Comparison of ENCODE assay signal across 11 cellular contexts in the genomic region with DNA sequence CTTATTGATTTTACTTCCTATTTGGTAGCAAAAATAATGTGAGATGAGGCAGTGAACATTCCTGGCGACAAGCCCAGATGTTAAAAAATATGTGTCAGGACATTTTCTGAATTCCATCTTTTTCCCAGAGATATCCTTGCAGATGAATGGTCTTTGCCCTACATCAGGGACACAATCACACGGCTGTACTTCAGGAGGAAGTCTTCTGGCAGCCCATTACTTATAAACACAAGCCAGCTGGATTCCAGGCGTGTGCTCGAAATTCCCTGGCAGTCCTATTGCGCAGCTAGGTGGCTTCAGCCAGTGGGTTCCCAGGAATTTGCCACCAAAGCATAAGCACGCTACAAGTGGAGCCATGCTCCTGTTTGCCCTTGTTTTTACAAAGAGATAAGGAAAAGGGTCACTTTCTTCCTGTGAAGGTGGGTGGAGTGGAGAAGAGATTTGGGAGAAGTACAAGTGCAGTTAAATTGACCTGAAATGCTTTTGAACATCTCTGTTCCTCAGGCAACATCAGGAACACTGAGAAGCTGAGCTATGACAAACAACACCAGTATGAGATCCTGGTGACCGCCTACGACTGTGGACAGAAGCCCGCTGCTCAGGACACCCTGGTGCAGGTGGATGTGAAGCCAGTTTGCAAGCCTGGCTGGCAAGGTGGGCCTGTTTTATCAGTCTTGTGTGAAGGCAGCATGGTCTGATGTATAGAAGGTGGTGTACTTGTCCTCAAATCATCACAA.
DNase-seq lines count a peak whose midpoint lies in the region; ATAC-seq and TF ChIP-seq lines count a peak whose summit lies in the region.
"Had no signal": no experiment of that assay in that cellular context is flagged by ENCODE, and none has a peak within 500 bp of the region (broad histone marks: within the 10 kb centered on the region; RNA-seq: fewer than 3 reads in every experiment).

No MANE protein-coding gene starts in this region.

- H3K27me3 Mint-ChIP-seq in activated T-helper 2 cell treated with anti-CD3 and anti-CD28 coated beads, Interferon-gamma antibody, Interleukin-2, Interleukin-4, amounts not matched to agents 10 μg/mL and 5 μg/mL and 100 μg/mL, durations not matched to agents 14 hours and 24 hours and 36 hours (ENCODE audit: low read depth): no peaks in the 10 kb centered on the region
- peaks cover 3% of the 10 kb centered on the region for H3K27me3 Mint-ChIP-seq in T-helper 2 cell treated with Interferon-gamma antibody and Interleukin-4, amounts not matched to agents 5 μg/mL and 100 μg/mL, for 36 hours (ENCODE audit: low read depth)

- intact Hi-C loops in Right ventricle myocardium inferior (cut with DNase I): no loop called here
- intact Hi-C loops in cardiac septum (cut with DNase I): no loop called here
- intact Hi-C loops in esophagus muscularis mucosa (cut with DNase I): no loop called here
- intact Hi-C loops in activated T-helper 2 cell treated with anti-CD3 and anti-CD28 coated beads, Interferon-gamma antibody, Interleukin-2, Interleukin-4, amounts not matched to agents 10 μg/mL and 5 μg/mL and 100 μg/mL, durations not matched to agents 14 hours and 24 hours and 36 hours (cut with micrococcal nuclease): no loop called here

- no peak for TF ChIP-seq EP300 in esophagus muscularis mucosa (IDR thresholded peaks at IDR 0.05)

- 53% methylated on average over 9 of the region's 9 CpGs for WGBS in esophagus muscularis mucosa

- H3K4me3 ChIP-seq in esophagus muscularis mucosa: no peak overlapping the region
- H3K4me3 ChIP-seq: colonic mucosa had no signal

- no peak for DNase-seq in Right ventricle myocardium inferior (ENCODE audit: missing footprints)
- DNase-seq in cardiac septum (ENCODE audit: low spot score): no peak
- DNase-seq in esophagus muscularis mucosa (ENCODE audit: extremely low spot score): peak; percentile 79
- DNase-seq in lung microvascular endothelial cell (ENCODE audit: low read depth in 2 of 2): peak; percentile 61 to 79
- no peak for DNase-seq in NK-92 (lab: John Stamatoyannopoulos, UW; ENCODE audit: unreplicated experiment)
- DNase-seq in SIG-M5 treated with dmso at 0.1 percent for 504 hours (lab: John Stamatoyannopoulos, UW; ENCODE audit: unreplicated experiment): no peak
- DNase-seq in activated T-helper 2 cell treated with anti-CD3 and anti-CD28 coated beads, Interferon-gamma antibody, Interleukin-2, Interleukin-4, amounts not matched to agents 10 μg/mL and 5 μg/mL and 100 μg/mL, durations not matched to agents 14 hours and 24 hours and 36 hours (ENCODE audit: low spot score): no peak
- no peak for DNase-seq in T-helper 2 cell treated with Interferon-gamma antibody and Interleukin-4, amounts not matched to agents 5 μg/mL and 100 μg/mL, for 36 hours (ENCODE audit: low spot score)
- DNase-seq: colonic mucosa, NCI-H1048, occipital lobe had no signal

- H3K4me3 Mint-ChIP-seq in activated T-helper 2 cell treated with anti-CD3 and anti-CD28 coated beads, Interferon-gamma antibody, Interleukin-2, Interleukin-4, amounts not matched to agents 10 μg/mL and 5 μg/mL and 100 μg/mL, durations not matched to agents 14 hours and 24 hours and 36 hours (ENCODE audit: low read depth): no peak overlapping the region
- no peak overlapping the region for H3K4me3 Mint-ChIP-seq in T-helper 2 cell treated with Interferon-gamma antibody and Interleukin-4, amounts not matched to agents 5 μg/mL and 100 μg/mL, for 36 hours

- H3K27ac ChIP-seq in esophagus muscularis mucosa (replicated peaks in 1 of 4): no peak overlapping the region
- H3K27ac ChIP-seq: colonic mucosa had no signal

- no peaks in the 10 kb centered on the region for H3K36me3 ChIP-seq in esophagus muscularis mucosa
- H3K36me3 ChIP-seq: colonic mucosa had no signal

- no peak for TF ChIP-seq CTCF in esophagus muscularis mucosa (IDR thresholded peaks at IDR 0.05)

- no peak overlapping the region for H3K27ac Mint-ChIP-seq in activated T-helper 2 cell treated with anti-CD3 and anti-CD28 coated beads, Interferon-gamma antibody, Interleukin-2, Interleukin-4, amounts not matched to agents 10 μg/mL and 5 μg/mL and 100 μg/mL, durations not matched to agents 14 hours and 24 hours and 36 hours
- no peak overlapping the region for H3K27ac Mint-ChIP-seq in T-helper 2 cell treated with Interferon-gamma antibody and Interleukin-4, amounts not matched to agents 5 μg/mL and 100 μg/mL, for 36 hours

- no peak for TF ChIP-seq POLR2A in esophagus muscularis mucosa (IDR thresholded peaks at IDR 0.05; ENCODE audit: low read depth)

- H3K9me3 ChIP-seq in esophagus muscularis mucosa: no peaks in the 10 kb centered on the region
- H3K9me3 ChIP-seq: colonic mucosa had no signal

- peak; percentile 81 for ATAC-seq in Right ventricle myocardium inferior

- H3K4me1 Mint-ChIP-seq in activated T-helper 2 cell treated with anti-CD3 and anti-CD28 coated beads, Interferon-gamma antibody, Interleukin-2, Interleukin-4, amounts not matched to agents 10 μg/mL and 5 μg/mL and 100 μg/mL, durations not matched to agents 14 hours and 24 hours and 36 hours (ENCODE audit: low read depth): no peaks in the 10 kb centered on the region
- H3K4me1 Mint-ChIP-seq in T-helper 2 cell treated with Interferon-gamma antibody and Interleukin-4, amounts not matched to agents 5 μg/mL and 100 μg/mL, for 36 hours (ENCODE audit: low read depth): peaks cover 1% of the 10 kb centered on the region

- no peaks in the 10 kb centered on the region for H3K27me3 ChIP-seq in esophagus muscularis mucosa

- H3K4me1 ChIP-seq in esophagus muscularis mucosa: peaks cover 0 to 15% (median 8%) of the 10 kb centered on the region in 4 donors
- H3K4me1 ChIP-seq: colonic mucosa had no signal

- no peaks in the 10 kb centered on the region for H3K36me3 Mint-ChIP-seq in activated T-helper 2 cell treated with anti-CD3 and anti-CD28 coated beads, Interferon-gamma antibody, Interleukin-2, Interleukin-4, amounts not matched to agents 10 μg/mL and 5 μg/mL and 100 μg/mL, durations not matched to agents 14 hours and 24 hours and 36 hours (ENCODE audit: low read depth)
- H3K36me3 Mint-ChIP-seq in T-helper 2 cell treated with Interferon-gamma antibody and Interleukin-4, amounts not matched to agents 5 μg/mL and 100 μg/mL, for 36 hours (ENCODE audit: low read depth): no peaks in the 10 kb centered on the region

- no peaks in the 10 kb centered on the region for H3K9me3 Mint-ChIP-seq in activated T-helper 2 cell treated with anti-CD3 and anti-CD28 coated beads, Interferon-gamma antibody, Interleukin-2, Interleukin-4, amounts not matched to agents 10 μg/mL and 5 μg/mL and 100 μg/mL, durations not matched to agents 14 hours and 24 hours and 36 hours
- H3K9me3 Mint-ChIP-seq in T-helper 2 cell treated with Interferon-gamma antibody and Interleukin-4, amounts not matched to agents 5 μg/mL and 100 μg/mL, for 36 hours: no peaks in the 10 kb centered on the region

Comparison
In these comparisons a context has a peak if more than half of its experiments do, and no peak if none do; other contexts are left out.
1. DNase-seq: peak in esophagus muscularis mucosa (single experiment) and lung microvascular endothelial cell (2 of 2); none in Right ventricle myocardium inferior (single experiment), cardiac septum (single experiment), NK-92 (single experiment), SIG-M5 treated with dmso at 0.1 percent for 504 hours (single experiment), activated T-helper 2 cell treated with anti-CD3 and anti-CD28 coated beads, Interferon-gamma antibody, Interleukin-2, Interleukin-4, amounts not matched to agents 10 μg/mL and 5 μg/mL and 100 μg/mL, durations not matched to agents 14 hours and 24 hours and 36 hours (single experiment) and T-helper 2 cell treated with Interferon-gamma antibody and Interleukin-4, amounts not matched to agents 5 μg/mL and 100 μg/mL, for 36 hours (single experiment).